Comparison of ENCODE assay signal across 12 cellular contexts in the genomic region with DNA sequence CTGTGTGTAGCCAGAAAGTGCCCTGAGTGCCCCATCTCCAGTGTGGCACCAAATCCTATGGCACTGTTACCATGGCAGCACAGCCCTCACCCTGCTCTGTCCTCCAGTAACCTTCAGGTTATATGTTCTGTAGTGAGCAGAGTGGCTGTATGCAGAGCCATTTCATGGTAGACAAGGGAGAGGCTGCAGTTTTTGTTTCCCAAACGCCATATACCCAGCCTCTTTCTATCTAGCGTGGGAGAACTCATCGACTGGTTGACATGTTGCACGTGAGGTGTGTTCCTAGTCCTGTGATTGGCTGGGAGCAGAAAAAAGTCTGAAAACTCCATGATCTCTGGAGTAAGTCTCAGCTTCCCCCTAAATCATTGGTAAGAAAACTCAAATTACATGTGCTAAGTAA. TPM values are rescaled to one million over a fixed set of nuclear protein-coding genes. Genes with fewer than 3 reads are reported as not detected.
DNase-seq lines count a peak whose midpoint lies in the region; ATAC-seq and TF ChIP-seq lines count a peak whose summit lies in the region.
"Had no signal": no experiment of that assay in that cellular context is flagged by ENCODE, and none has a peak within 500 bp of the region (broad histone marks: within the 10 kb centered on the region; RNA-seq: fewer than 3 reads in every experiment).

No MANE protein-coding gene starts in this region.

- H3K27ac ChIP-seq in Panc1 (ENCODE audit: low read length), result no peak overlapping the region
- H3K27ac ChIP-seq: BLaER1 treated with 17β-estradiol and CSF1 and Interleukin-3, amounts not matched to agents 10 nM and 100 nM had no signal

- TF ChIP-seq CTCF in Panc1 (IDR thresholded peaks at IDR 0.05), result no peak
- no peak for TF ChIP-seq CTCF in glutamatergic neuron (IDR thresholded peaks at IDR 0.05; ENCODE audit: partially characterized antibody, unreplicated experiment)

- intact Hi-C loops in Panc1 (cut with micrococcal nuclease; ENCODE audit: unreplicated experiment), result no loop called here
- intact Hi-C loops in sciatic nerve (cut with DNase I), result no loop called here

- CTCF ChIA-PET in Panc1 (lab: Charles Lee), result no interaction called here

- peak; percentile 64 for DNase-seq in activated effector memory CD4-positive, alpha-beta T cell treated with anti-CD3 and anti-CD28 coated beads, Interleukin-2, amount 50 U/mL, for 16 hours
- no peak for DNase-seq in activated effector memory CD4-positive, alpha-beta T cell treated with Interleukin-2 at 50 U/mL for 16 hours
- DNase-seq in Panc1 (ENCODE audit: low read depth, low spot score) (no peak), cerebellum (ENCODE audit: low spot score) (peak; percentile 57), superior temporal gyrus (ENCODE audit: extremely low spot score) (peak; percentile 44), sciatic nerve (ENCODE audit: low spot score) (no peak), glutamatergic neuron (no peak)
- DNase-seq: NCI-H226, SK-N-SH had no signal

- no peaks in the 10 kb centered on the region for H3K9me3 ChIP-seq in Panc1 (ENCODE audit: control insufficient read depth, insufficient read depth, low read depth, low read length)
- H3K9me3 ChIP-seq: BLaER1 treated with 17β-estradiol and CSF1 and Interleukin-3, amounts not matched to agents 10 nM and 100 nM; SK-N-SH had no signal

- H3K4me3 ChIP-seq in Panc1 (ENCODE audit: low read depth in 2 of 2, low read length in 2 of 2), result no peak overlapping the region
- H3K4me3 ChIP-seq: K562 had no signal

- no TSS peak for BruUV-seq in Panc1 (replicated peaks; lab: Mats Ljungman, UMichigan)

- in situ Hi-C loops in Panc1 (cut with HindIII; ENCODE audit: low pct_unique_long_range_greater_than_20kb, low sequenced_read_pairs), result no loop called here

- peaks cover 16% of the 10 kb centered on the region for H3K27me3 Mint-ChIP-seq in glutamatergic neuron (ENCODE audit: unreplicated experiment)

- POLR2A ChIA-PET in Panc1 (lab: Charles Lee), result no interaction called here

- H3K27ac Mint-ChIP-seq in glutamatergic neuron (ENCODE audit: unreplicated experiment), result no peak overlapping the region

- H3K36me3 Mint-ChIP-seq in glutamatergic neuron (ENCODE audit: unreplicated experiment), result no peaks in the 10 kb centered on the region

- peaks cover 66% of the 10 kb centered on the region for H3K27me3 ChIP-seq in Panc1 (ENCODE audit: control insufficient read depth, insufficient read depth, low read length)

- H3K4me1 Mint-ChIP-seq in glutamatergic neuron (ENCODE audit: low read depth, unreplicated experiment), result peaks cover 3% of the 10 kb centered on the region

- ATAC-seq in Panc1, result peak; percentile 52; the same call in 1 of the 2 replicates
- no peak for ATAC-seq in sciatic nerve
- ATAC-seq in GM21360 (IDR thresholded peaks at IDR 0.05; ENCODE audit: unreplicated experiment), result no peak
- ATAC-seq: K562 had no signal

- H3K4me3 Mint-ChIP-seq in glutamatergic neuron (ENCODE audit: unreplicated experiment), result no peak overlapping the region

- H3K36me3 ChIP-seq in Panc1 (ENCODE audit: control insufficient read depth, insufficient read depth, low read length), result no peaks in the 10 kb centered on the region
- H3K36me3 ChIP-seq: BLaER1 treated with 17β-estradiol and CSF1 and Interleukin-3, amounts not matched to agents 10 nM and 100 nM had no signal

- peaks cover 10% of the 10 kb centered on the region for H3K4me1 ChIP-seq in Panc1 (ENCODE audit: control insufficient read depth, insufficient read depth, low read length)

- H3K9me3 Mint-ChIP-seq in glutamatergic neuron (ENCODE audit: unreplicated experiment), result no peaks in the 10 kb centered on the region

RNA-seq across cellular contexts. Expression of gene SIDT1, which starts 2.0 kb away (rescaled TPM):
- total RNA-seq in Panc1 (2021; ENCODE audit: unreplicated experiment), result not detected
- not detected for polyA plus RNA-seq in Panc1 (2012; ENCODE audit: insufficient read length)
- 37.4 TPM for total RNA-seq in cerebellum
- 4.5 TPM for total RNA-seq in sciatic nerve
- total RNA-seq in glutamatergic neuron (ENCODE audit: unreplicated experiment), result not detected
- total RNA-seq: K562 had no signal
- polyA plus RNA-seq: K562 had no signal

RNA-seq across cellular contexts. Expression of gene SPICE1, which starts 19.4 kb away (rescaled TPM):
- total RNA-seq in Panc1 (2021; ENCODE audit: unreplicated experiment) (14.8 TPM), cerebellum (25.0 TPM), sciatic nerve (24.9 TPM), glutamatergic neuron (ENCODE audit: unreplicated experiment) (7.0 TPM)
- 4.9 TPM for polyA plus RNA-seq in Panc1 (2012; ENCODE audit: insufficient read length)

Comparison
In these comparisons a context has a peak if more than half of its experiments do, and no peak if none do; other contexts are left out.
1. DNase-seq: peak in activated effector memory CD4-positive, alpha-beta T cell treated with anti-CD3 and anti-CD28 coated beads, Interleukin-2, amount 50 U/mL, for 16 hours (single experiment), cerebellum (single experiment) and superior temporal gyrus (single experiment); none in activated effector memory CD4-positive, alpha-beta T cell treated with Interleukin-2 at 50 U/mL for 16 hours (single experiment), Panc1 (single experiment), sciatic nerve (single experiment) and glutamatergic neuron (single experiment).